ENCODE assay signal across 16 cellular contexts in the genomic region with DNA sequence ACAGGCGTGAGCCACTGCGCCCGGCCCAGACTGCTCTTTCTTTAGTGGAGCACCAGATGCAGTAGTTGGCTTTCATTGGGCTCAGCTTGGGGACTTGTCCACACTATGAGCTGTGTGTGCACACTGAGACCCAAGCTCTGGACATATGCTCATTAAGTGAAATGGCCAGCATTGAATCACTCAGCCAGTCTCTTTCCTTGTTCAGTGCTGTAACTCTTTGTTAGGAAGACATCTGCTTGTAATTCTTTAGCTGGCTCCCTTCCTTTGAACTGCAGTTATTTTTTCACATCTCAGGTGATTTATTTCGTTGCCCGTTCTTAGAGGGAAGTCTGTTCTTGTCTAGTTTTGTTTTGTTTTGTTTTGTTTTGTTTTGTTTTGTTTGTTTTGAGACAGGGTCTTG.
DNase-seq lines count a peak whose midpoint lies in the region; ATAC-seq and TF ChIP-seq lines count a peak whose summit lies in the region.
"Had no signal": no experiment of that assay in that cellular context is flagged by ENCODE, and none has a peak within 500 bp of the region (broad histone marks: within the 10 kb centered on the region; RNA-seq: fewer than 3 reads in every experiment).

No MANE protein-coding gene starts in this region.

- peaks cover 65% of the 10 kb centered on the region for H3K79me2 ChIP-seq in MM.1S (ENCODE audit: low read length)

- H3K27ac ChIP-seq in substantia nigra (ENCODE audit: low read depth, low read length, poor library complexity, severe bottlenecking) (no peak overlapping the region), MM.1S (ENCODE audit: low read length) (no peak overlapping the region)

- peak; percentile 51 for DNase-seq in AG10803 (ENCODE audit: low read depth)
- DNase-seq in GM04503 (ENCODE audit: low read depth): peak; percentile 67
- DNase-seq in left kidney (ENCODE audit: low read depth, low spot score): peak; percentile 20
- no peak for DNase-seq in substantia nigra (lab: John Stamatoyannopoulos, UW)
- no peak for DNase-seq in NCI-H69 (lab: John Stamatoyannopoulos, UW)
- no peak for DNase-seq in MM.1S
- DNase-seq: C1 segment of cervical spinal cord, COR-L47, DMS153, H7, MG63, NCI-H1105, NCI-H187 treated with DMSO at 0.1 percent for 48 hours, Right ventricle myocardium superior had no signal

- no peak overlapping the region for H3K4me2 ChIP-seq in MM.1S (ENCODE audit: low read depth, low read length)

- H2AFZ ChIP-seq in MM.1S (ENCODE audit: low read length): no peak overlapping the region

- no peaks in the 10 kb centered on the region for H3K27me3 ChIP-seq in MM.1S (replicated peaks; ENCODE audit: insufficient read depth, low read length)
- H3K27me3 ChIP-seq: MG63 had no signal

- H3K4me1 ChIP-seq in MM.1S (ENCODE audit: low read length): 0 out of 2 replicates have a peak, but pooled peaks cover 5% of the 10 kb centered on the region

- H3K9me3 ChIP-seq in MM.1S (replicated peaks; ENCODE audit: insufficient read depth, low read length): no peaks in the 10 kb centered on the region

- no peak overlapping the region for H3K4me3 Mint-ChIP-seq in activated T-helper 17 cell treated with anti-CD3 and anti-CD28 coated beads, Interleukin-2, amount 50 U/mL, for 72 hours

- no peak for ATAC-seq in activated T-helper 17 cell treated with anti-CD3 and anti-CD28 coated beads, Interleukin-2, amount 50 U/mL, for 72 hours (replicated peaks)
- ATAC-seq: Panc1 had no signal

- H3K4me1 Mint-ChIP-seq in activated T-helper 17 cell treated with anti-CD3 and anti-CD28 coated beads, Interleukin-2, amount 50 U/mL, for 72 hours: peaks cover 53% of the 10 kb centered on the region

- peak overlapping the region; percentile 89 for H3K27ac Mint-ChIP-seq in activated T-helper 17 cell treated with anti-CD3 and anti-CD28 coated beads, Interleukin-2, amount 50 U/mL, for 72 hours

- peaks cover 3% of the 10 kb centered on the region; the same call in 1 of the 2 replicates for H3K36me3 ChIP-seq in MM.1S (replicated peaks; ENCODE audit: insufficient read depth, low read length)

- H3K36me3 Mint-ChIP-seq in activated T-helper 17 cell treated with anti-CD3 and anti-CD28 coated beads, Interleukin-2, amount 50 U/mL, for 72 hours (ENCODE audit: low read depth): peaks cover 92% of the 10 kb centered on the region

- H3K4me3 ChIP-seq in AG10803 (ENCODE audit: low read length) (no peak overlapping the region), MM.1S (ENCODE audit: low read length) (no peak overlapping the region)
- H3K4me3 ChIP-seq: MG63 had no signal

- no peaks in the 10 kb centered on the region for H3F3A ChIP-seq in MM.1S (ENCODE audit: insufficient read depth, low read length)

- H3K9me3 Mint-ChIP-seq in activated T-helper 17 cell treated with anti-CD3 and anti-CD28 coated beads, Interleukin-2, amount 50 U/mL, for 72 hours: peaks cover 10% of the 10 kb centered on the region

- no peaks in the 10 kb centered on the region for H4K20me1 ChIP-seq in MM.1S (ENCODE audit: insufficient read depth, low read length)

- H3K9ac ChIP-seq in MM.1S (ENCODE audit: low read length): no peak overlapping the region

- no peaks in the 10 kb centered on the region for H3K27me3 Mint-ChIP-seq in activated T-helper 17 cell treated with anti-CD3 and anti-CD28 coated beads, Interleukin-2, amount 50 U/mL, for 72 hours

- TF ChIP-seq CTCF in AG10803 (conservative IDR thresholded peaks at IDR 0.05; ENCODE audit: low read length) (no peak), MM.1S (IDR thresholded peaks at IDR 0.05; ENCODE audit: low read length) (no peak)

- H3K9me2 ChIP-seq in MM.1S (replicated peaks; ENCODE audit: insufficient read depth, low read length): no peaks in the 10 kb centered on the region

Comparison
In these comparisons a context has a peak if more than half of its experiments do, and no peak if none do; other contexts are left out.
1. DNase-seq: peak in AG10803 (single experiment), GM04503 (single experiment) and left kidney (single experiment); none in substantia nigra (0 of 49), NCI-H69 (single experiment) and MM.1S (single experiment).